Comparison of ENCODE assay signal across 16 cellular contexts in the genomic region with DNA sequence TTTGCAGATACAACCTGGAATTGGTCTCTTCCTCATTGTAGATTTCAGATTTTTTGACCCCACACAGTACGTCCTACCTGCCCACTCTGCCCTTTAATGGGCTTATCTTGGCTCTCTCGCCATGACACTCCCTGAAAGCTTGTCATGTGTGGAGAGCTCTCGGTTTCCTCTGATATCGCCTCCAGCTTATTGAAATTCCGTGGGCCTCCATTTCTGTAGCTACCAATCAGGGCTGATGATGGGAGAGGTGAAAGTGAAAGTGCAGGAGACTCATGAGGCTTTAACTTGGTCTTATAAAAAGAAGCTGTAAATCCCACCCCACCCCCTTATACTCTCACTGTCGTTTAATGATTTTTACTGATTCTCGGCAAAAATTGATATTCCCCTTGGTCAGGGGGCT. TPM values are rescaled to one million over a fixed set of nuclear protein-coding genes. Genes with fewer than 3 reads are reported as not detected.
DNase-seq lines count a peak whose midpoint lies in the region; ATAC-seq, FAIRE-seq and TF ChIP-seq lines count a peak whose summit lies in the region.
"Had no signal": no experiment of that assay in that cellular context is flagged by ENCODE, and none has a peak within 500 bp of the region (broad histone marks: within the 10 kb centered on the region; RNA-seq: fewer than 3 reads in every experiment).

No MANE protein-coding gene starts in this region.

- peak; percentile 62 for ATAC-seq in activated CD8-positive, alpha-beta T cell treated with anti-CD3 and anti-CD28 coated beads, Interleukin-2, amount 10 ng/mL, durations not matched to agents 7 days and 5 days
- no peak for ATAC-seq in HG02973 (IDR thresholded peaks at IDR 0.05; ENCODE audit: unreplicated experiment)
- ATAC-seq in HG03025 (IDR thresholded peaks at IDR 0.05; ENCODE audit: low FRiP score, unreplicated experiment), result no peak
- ATAC-seq in HG03108 (IDR thresholded peaks at IDR 0.05; ENCODE audit: unreplicated experiment), result no peak

- CTCF ChIA-PET in activated CD8-positive, alpha-beta T cell treated with anti-CD3 and anti-CD28 coated beads, Interleukin-2, amount 10 ng/mL, durations not matched to agents 7 days and 5 days (lab: Charles Lee), result interaction anchor here (0.9 to 2.5 kb wide), 10 partner anchors 9 to 178 kb away, joined by 3 to 22 read pairs (median 6); a partner anchor contains a TSS

- peaks cover 32% of the 10 kb centered on the region for H3K27me3 Mint-ChIP-seq in activated CD8-positive, alpha-beta T cell treated with anti-CD3 and anti-CD28 coated beads, Interleukin-2, amount 10 ng/mL, durations not matched to agents 7 days and 5 days (ENCODE audit: low read depth)
- H3K27me3 Mint-ChIP-seq in immature natural killer cell (ENCODE audit: low read depth in 3 of 3), result peaks cover 4 to 13% (median 7%) of the 10 kb centered on the region in 3 donors

- TF ChIP-seq POLR2A in H54 (IDR thresholded peaks at IDR 0.05; ENCODE audit: low read depth, low read length), result no peak

- H3K36me3 Mint-ChIP-seq in activated CD8-positive, alpha-beta T cell treated with anti-CD3 and anti-CD28 coated beads, Interleukin-2, amount 10 ng/mL, durations not matched to agents 7 days and 5 days (ENCODE audit: low read depth), result no peaks in the 10 kb centered on the region
- no peaks in the 10 kb centered on the region for H3K36me3 Mint-ChIP-seq in immature natural killer cell

- H3K4me1 Mint-ChIP-seq in activated CD8-positive, alpha-beta T cell treated with anti-CD3 and anti-CD28 coated beads, Interleukin-2, amount 10 ng/mL, durations not matched to agents 7 days and 5 days (ENCODE audit: low read depth), result peaks cover 52% of the 10 kb centered on the region
- peaks cover 0 to 8% of the 10 kb centered on the region in 2 donors for H3K4me1 Mint-ChIP-seq in immature natural killer cell

- no peaks in the 10 kb centered on the region for H3K9me3 Mint-ChIP-seq in activated CD8-positive, alpha-beta T cell treated with anti-CD3 and anti-CD28 coated beads, Interleukin-2, amount 10 ng/mL, durations not matched to agents 7 days and 5 days (ENCODE audit: insufficient read depth)
- no peaks in the 10 kb centered on the region for H3K9me3 Mint-ChIP-seq in immature natural killer cell

- peak overlapping the region; percentile 82 for H3K27ac Mint-ChIP-seq in activated CD8-positive, alpha-beta T cell treated with anti-CD3 and anti-CD28 coated beads, Interleukin-2, amount 10 ng/mL, durations not matched to agents 7 days and 5 days
- peak overlapping the region in 3 of 6 donors; percentile 43 to 79 (median 77) for H3K27ac Mint-ChIP-seq in immature natural killer cell

- peak; percentile 31 for DNase-seq in stimulated activated CD4-positive, alpha-beta T cell treated with anti-CD3 and anti-CD28 coated beads, Interleukin-4, amount 100 ng/mL, for 24 hours
- no peak for DNase-seq in stimulated activated CD4-positive, alpha-beta T cell treated with anti-CD3 and anti-CD28 coated beads, Interleukin-1b, Interleukin-23, amount 100 ng/mL, for 48 hours
- DNase-seq in activated CD8-positive, alpha-beta T cell treated with anti-CD3 and anti-CD28 coated beads, Interleukin-2, amount 10 ng/mL, durations not matched to agents 7 days and 5 days, result peak; percentile 52
- peak in 1 of 3 donors; percentile 19 for DNase-seq in immature natural killer cell
- no peak for DNase-seq in H54 (ENCODE audit: insufficient read length, low spot score)
- DNase-seq: activated CD4-positive, CD25-positive, alpha-beta regulatory T cell treated with anti-CD3 and anti-CD28 coated beads, Interleukin-2, amount 50 U/mL, for 72 hours; AML-193; cortex of kidney; KBM-7; NCI-H1694 treated with DMSO at 0.1 percent for 48 hours; NK-92 treated with Interleukin-12 subunit alpha and Interleukin-12 subunit beta, amount 100 ng/mL, for 24 hours; retina; stomach had no signal

- peak overlapping the region; percentile 49 for H3K4me3 Mint-ChIP-seq in activated CD8-positive, alpha-beta T cell treated with anti-CD3 and anti-CD28 coated beads, Interleukin-2, amount 10 ng/mL, durations not matched to agents 7 days and 5 days
- H3K4me3 Mint-ChIP-seq in immature natural killer cell, result peak overlapping the region in 3 of 5 donors; percentile 35 to 83 (median 70)

- FAIRE-seq in H54 (lab: Jason Lieb, UNC), result no peak

- POLR2A ChIA-PET in activated CD8-positive, alpha-beta T cell treated with anti-CD3 and anti-CD28 coated beads, Interleukin-2, amount 10 ng/mL, durations not matched to agents 7 days and 5 days (lab: Charles Lee), result interaction anchor here (0.8 to 1.3 kb wide), 3 partner anchors 21 to 35 kb away, joined by 3 to 5 read pairs (median 3); no protein-coding TSS in a partner anchor

RNA-seq across cellular contexts. Expression of a gene that starts 17.7 kb away (rescaled TPM):
- not detected for total RNA-seq in activated CD8-positive, alpha-beta T cell treated with anti-CD3 and anti-CD28 coated beads, Interleukin-2, amount 10 ng/mL, durations not matched to agents 7 days and 5 days
- not detected for polyA plus RNA-seq in immature natural killer cell
- total RNA-seq: stomach had no signal

RNA-seq across cellular contexts. Expression of a gene that starts 31.8 kb away (rescaled TPM):
- total RNA-seq in activated CD8-positive, alpha-beta T cell treated with anti-CD3 and anti-CD28 coated beads, Interleukin-2, amount 10 ng/mL, durations not matched to agents 7 days and 5 days, result 10 to 100 TPM; 15.7 to 17.7 TPM
- 10 to 100 TPM; 15.9 to 32.6 (median 18.3) TPM for polyA plus RNA-seq in immature natural killer cell

Comparison
In these comparisons a context has a peak if more than half of its experiments do, and no peak if none do; other contexts are left out.
1. DNase-seq: peak in stimulated activated CD4-positive, alpha-beta T cell treated with anti-CD3 and anti-CD28 coated beads, Interleukin-4, amount 100 ng/mL, for 24 hours (single experiment) and activated CD8-positive, alpha-beta T cell treated with anti-CD3 and anti-CD28 coated beads, Interleukin-2, amount 10 ng/mL, durations not matched to agents 7 days and 5 days (single experiment); none in stimulated activated CD4-positive, alpha-beta T cell treated with anti-CD3 and anti-CD28 coated beads, Interleukin-1b, Interleukin-23, amount 100 ng/mL, for 48 hours (single experiment) and H54 (single experiment).